ENCODE assay signal across 19 cellular contexts in genomic region chr7:549891-550625, GRCh38. TPM values are rescaled to one million over a fixed set of nuclear protein-coding genes. Genes with fewer than 3 reads are reported as not detected.
DNase-seq lines count a peak whose midpoint lies in the region; ATAC-seq and TF ChIP-seq lines count a peak whose summit lies in the region.
"Had no signal": no experiment of that assay in that cellular context is flagged by ENCODE, and none has a peak within 500 bp of the region (broad histone marks: within the 10 kb centered on the region; RNA-seq: fewer than 3 reads in every experiment).

No MANE protein-coding gene starts in this region.

- H3K27me3 ChIP-seq in right cardiac atrium (ENCODE audit: control insufficient read depth, insufficient read depth), result no peaks in the 10 kb centered on the region
- no peaks in the 10 kb centered on the region for H3K27me3 ChIP-seq in neuronal stem cell (ENCODE audit: control insufficient read depth in 3 of 3, insufficient read depth in 3 of 3, low read depth in 1 of 3, low read length in 3 of 3)

- no peak overlapping the region for H3K14ac ChIP-seq in neuronal stem cell (ENCODE audit: low read length)

- H3K4me1 ChIP-seq in right cardiac atrium (ENCODE audit: control insufficient read depth, insufficient read depth, low read length) (no peaks in the 10 kb centered on the region), neuronal stem cell (ENCODE audit: control insufficient read depth in 2 of 2, insufficient read depth in 1 of 2, low read depth in 1 of 2, low read length in 2 of 2) (no peaks in the 10 kb centered on the region)

- H3K4me2 ChIP-seq in neuronal stem cell (ENCODE audit: insufficient read depth, low read length, poor library complexity, severe bottlenecking), result no peak overlapping the region

- H3K4me3 ChIP-seq in right cardiac atrium (ENCODE audit: low read length) (no peak overlapping the region), neuronal stem cell (ENCODE audit: low read length in 2 of 2) (no peak overlapping the region)
- H3K4me3 ChIP-seq: GM12878 had no signal

- 93% methylated on average over 31 of the region's 31 CpGs for WGBS in right cardiac atrium
- WGBS in neuronal stem cell (ENCODE audit: extremely low coverage in 2 of 2, insufficient read length in 2 of 2, insufficient replicate concordance in 1 of 2), 2 donors, result no CpG with 5 or more reads among the region's 31 CpGs

- no peaks in the 10 kb centered on the region for H3K9me3 ChIP-seq in right cardiac atrium (ENCODE audit: control insufficient read depth, low read length)
- H3K9me3 ChIP-seq in neuronal stem cell (replicated peaks in 1 of 2; ENCODE audit: control insufficient read depth in 2 of 2, insufficient read depth in 1 of 2, low read depth in 1 of 2, low read length in 2 of 2), result no peaks in the 10 kb centered on the region

- CTCF ChIA-PET in RWPE1 (lab: Yijun Ruan, JAX), result interaction anchor here (0.6 kb wide), 1 partner anchor 87 kb away, joined by 4 read pairs; no protein-coding TSS in a partner anchor

- no peak for ATAC-seq in right cardiac atrium
- no peak for ATAC-seq in Right ventricle myocardium superior (ENCODE audit: poor library complexity)
- ATAC-seq: GM12878, HepG2 had no signal

- no peaks in the 10 kb centered on the region for H3K79me1 ChIP-seq in neuronal stem cell (ENCODE audit: low read depth, low read length)

- peak in 2 of 3 donors; percentile 29 to 49 for DNase-seq in right cardiac atrium
- DNase-seq in Right ventricle myocardium superior, result no peak
- no peak for DNase-seq in RWPE1 (ENCODE audit: low spot score)
- no peak for DNase-seq in neuronal stem cell (ENCODE audit: low spot score)
- DNase-seq in activated CD4-positive, alpha-beta T cell treated with anti-CD3 and anti-CD28 coated beads for 1 hour, result no peak
- no peak for DNase-seq in activated CD8-positive, alpha-beta memory T cell treated with anti-CD3 and anti-CD28 coated beads, Interleukin-2, amount 50 U/mL, for 4 hours
- DNase-seq in OCI-M2 (lab: John Stamatoyannopoulos, UW; ENCODE audit: unreplicated experiment), result no peak
- DNase-seq: 8988T; C1 segment of cervical spinal cord; CD4-positive, CD25-positive, alpha-beta regulatory T cell; CD8-positive, alpha-beta memory T cell; COR-L47; DMS 273 treated with DMSO at 0.1 percent for 48 hours; DMS53; DND-41; EL; H9 had no signal

- H2BK15ac ChIP-seq in neuronal stem cell (ENCODE audit: low read length), result no peak overlapping the region

- H3K23ac ChIP-seq in neuronal stem cell (ENCODE audit: low read depth, low read length, poor library complexity), result no peak overlapping the region

- TF ChIP-seq CTCF in RWPE1 (conservative IDR thresholded peaks at IDR 0.05; ENCODE audit: low read depth), result no peak

- H2BK12ac ChIP-seq in neuronal stem cell (ENCODE audit: low read length), result no peak overlapping the region

- H3K36me3 ChIP-seq in neuronal stem cell (replicated peaks in 1 of 2; ENCODE audit: control insufficient read depth in 2 of 2, insufficient read depth in 2 of 2, low read length in 2 of 2), result no peaks in the 10 kb centered on the region

- no peak overlapping the region for H3K18ac ChIP-seq in neuronal stem cell (ENCODE audit: low read length)

- no peak overlapping the region for H3K4ac ChIP-seq in neuronal stem cell (ENCODE audit: low read length)

- no peak overlapping the region for H2AFZ ChIP-seq in neuronal stem cell (ENCODE audit: low read length)

- no peak overlapping the region for H2AK5ac ChIP-seq in neuronal stem cell (ENCODE audit: low read depth, low read length)

- H2BK120ac ChIP-seq in neuronal stem cell (ENCODE audit: low read depth, low read length), result peak overlapping the region; percentile 13

- POLR2A ChIA-PET in RWPE1 (lab: Yijun Ruan, JAX; ENCODE audit: low non-redundant PET), result no interaction called here

- intact Hi-C loops in right cardiac atrium (cut with DNase I), result loop anchor here in 1 of 4 donors (5.0 kb wide), 1 partner anchor 303 kb away; no protein-coding TSS in a partner anchor
- intact Hi-C loops in Right ventricle myocardium superior (cut with DNase I), result no loop called here

- H4K91ac ChIP-seq in neuronal stem cell (ENCODE audit: low read depth, low read length, poor library complexity), result no peak overlapping the region

- H2BK5ac ChIP-seq in neuronal stem cell (ENCODE audit: low read length), result no peak overlapping the region

- no peak overlapping the region for H3K27ac ChIP-seq in right cardiac atrium (ENCODE audit: low read length)
- peak overlapping the region; percentile 1; the same call in 1 of the 2 replicates for H3K27ac ChIP-seq in RWPE1
- no peak overlapping the region for H3K27ac ChIP-seq in neuronal stem cell (replicated peaks; ENCODE audit: low read length)

- H3K9ac ChIP-seq in neuronal stem cell (ENCODE audit: low read depth, low read length, poor library complexity), result no peak overlapping the region

- no peak overlapping the region for H4K8ac ChIP-seq in neuronal stem cell (ENCODE audit: low read depth, low read length)

RNA-seq across cellular contexts. Expression of gene PDGFA, which starts 30.4 kb away (rescaled TPM):
- total RNA-seq in right cardiac atrium, result 10 to 100 TPM; 32.2 to 44.3 (median 38.4) TPM
- polyA plus RNA-seq in right cardiac atrium, result 18.3 TPM
- total RNA-seq in Right ventricle myocardium superior, result 34.5 TPM
- 6.2 TPM for polyA plus RNA-seq in neuronal stem cell (2013, experiment 1 of 2)
- polyA plus RNA-seq in neuronal stem cell (2013, experiment 2 of 2), result 5.7 TPM
- polyA plus RNA-seq: CD4-positive, CD25-positive, alpha-beta regulatory T cell had no signal

Comparison
In these comparisons a context has a peak if more than half of its experiments do, and no peak if none do; other contexts are left out.
1. DNase-seq: peak in right cardiac atrium (2 of 3); none in Right ventricle myocardium superior (single experiment), RWPE1 (single experiment), neuronal stem cell (single experiment), activated CD4-positive, alpha-beta T cell treated with anti-CD3 and anti-CD28 coated beads for 1 hour (single experiment), activated CD8-positive, alpha-beta memory T cell treated with anti-CD3 and anti-CD28 coated beads, Interleukin-2, amount 50 U/mL, for 4 hours (single experiment) and OCI-M2 (single experiment).